Comparison of ENCODE assay signal across 8 cellular contexts in the genomic region with DNA sequence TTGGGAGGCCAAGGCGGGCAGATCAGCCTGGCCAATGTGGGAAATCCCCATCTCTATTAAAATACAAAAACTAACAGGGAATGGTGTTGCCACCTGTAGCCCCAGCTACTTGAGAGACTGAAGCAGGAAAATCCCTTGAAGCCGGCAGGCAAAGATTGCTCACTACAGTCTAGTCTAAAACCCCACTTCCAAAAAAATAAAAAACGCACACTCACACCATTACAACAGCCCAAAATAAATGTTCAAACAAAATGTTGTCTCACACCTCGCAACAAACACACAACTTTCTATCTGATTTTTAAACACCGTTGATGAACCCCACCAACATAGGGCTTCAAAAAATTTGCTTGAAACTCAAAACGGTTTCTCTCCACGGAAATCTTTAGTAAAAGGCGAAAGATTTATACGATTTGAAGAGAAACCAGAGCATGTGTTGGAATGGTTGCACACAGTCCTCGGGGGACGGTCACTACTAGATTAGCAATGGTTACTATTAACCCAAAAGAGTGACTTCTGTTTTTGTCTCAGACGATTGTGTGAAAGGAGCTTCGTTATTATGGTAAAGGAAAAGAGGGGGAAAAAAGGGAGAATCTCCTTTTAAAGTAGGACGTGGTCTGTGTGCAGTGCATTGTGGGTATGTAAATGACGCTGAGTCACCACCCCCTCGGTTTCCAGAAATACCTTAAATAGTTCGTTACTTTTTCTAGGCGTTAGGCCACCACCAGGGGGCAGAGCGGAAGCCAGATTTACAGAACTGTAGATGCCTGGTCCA. TPM values are rescaled to one million over a fixed set of nuclear protein-coding genes. Genes with fewer than 3 reads are reported as not detected.
DNase-seq lines count a peak whose midpoint lies in the region; ATAC-seq and TF ChIP-seq lines count a peak whose summit lies in the region.

A gene (minus strand): TSS at position 430 of the 772 bp plus-strand sequence.

- H3K27ac ChIP-seq in GM23248, result peak within 1 kb of the TSS; percentile 99
- peak within 1 kb of the TSS; percentile 96 for H3K27ac ChIP-seq in Karpas-422 (ENCODE audit: low read length)
- peak within 1 kb of the TSS; percentile 66 to 85 (median 82) for H3K27ac ChIP-seq in Peyer's patch

- H3K4me2 ChIP-seq in GM23248 (ENCODE audit: unreplicated experiment) (peak within 1 kb of the TSS; percentile 53), Karpas-422 (ENCODE audit: low read depth, low read length, poor library complexity, severe bottlenecking) (peak within 1 kb of the TSS; percentile 67)

- no peaks in the 10 kb centered on the region for H3K27me3 Mint-ChIP-seq in natural killer cell (ENCODE audit: low read depth in 2 of 2)

- H3K4me3 Mint-ChIP-seq in natural killer cell, result peak within 1 kb of the TSS; percentile 80

- no peaks in the 10 kb centered on the region for H3K27me3 ChIP-seq in GM23248 (replicated peaks; ENCODE audit: insufficient read depth)
- H3K27me3 ChIP-seq in Karpas-422 (ENCODE audit: low read length), result no peaks in the 10 kb centered on the region
- no peaks in the 10 kb centered on the region for H3K27me3 ChIP-seq in Peyer's patch

- no peaks in the 10 kb centered on the region for H3K79me2 ChIP-seq in GM23248 (ENCODE audit: insufficient read depth)
- H3K79me2 ChIP-seq in Karpas-422 (ENCODE audit: low read length), result no peaks in the 10 kb centered on the region

- H3K4me1 Mint-ChIP-seq in natural killer cell, result peaks cover 12 to 15% of the 10 kb centered on the region in 2 donors

- intact Hi-C loops in natural killer cell (cut with micrococcal nuclease), result loop anchor here (1.0 to 10.0 kb wide), 8 partner anchors 8 to 854 kb away; a partner anchor contains a TSS

- no peaks in the 10 kb centered on the region for H3K36me3 Mint-ChIP-seq in natural killer cell

- H3K27ac Mint-ChIP-seq in natural killer cell, result peak within 1 kb of the TSS; percentile 96

- in situ Hi-C loops in GM23248 (cut with MboI), result no loop called here

- peaks cover 24% of the 10 kb centered on the region for H3K4me1 ChIP-seq in GM23248 (ENCODE audit: insufficient read depth)
- peaks cover 27% of the 10 kb centered on the region for H3K4me1 ChIP-seq in Karpas-422 (ENCODE audit: low read length)
- H3K4me1 ChIP-seq in Peyer's patch, result peaks cover 0 to 10% (median 2%) of the 10 kb centered on the region in 4 donors

- H3K9me3 Mint-ChIP-seq in natural killer cell, result no peaks in the 10 kb centered on the region

- H3K9me3 ChIP-seq in GM23248 (ENCODE audit: low read depth), result no peaks in the 10 kb centered on the region
- no peaks in the 10 kb centered on the region for H3K9me3 ChIP-seq in Karpas-422 (ENCODE audit: low read length)
- H3K9me3 ChIP-seq in Peyer's patch, result no peaks in the 10 kb centered on the region

- H3K9me2 ChIP-seq in GM23248 (ENCODE audit: insufficient read depth), result no peaks in the 10 kb centered on the region
- H3K9me2 ChIP-seq in Karpas-422 (replicated peaks; ENCODE audit: insufficient read depth, low read length), result no peaks in the 10 kb centered on the region

- no peaks in the 10 kb centered on the region for H3K36me3 ChIP-seq in GM23248 (ENCODE audit: low read depth)
- H3K36me3 ChIP-seq in Karpas-422 (ENCODE audit: insufficient read depth, low read length), result no peaks in the 10 kb centered on the region
- H3K36me3 ChIP-seq in Peyer's patch, result no peaks in the 10 kb centered on the region

- WGBS in GM23248 (ENCODE audit: low coverage in 1 of 2, low lambda C conversion rate in 2 of 2, missing lambda C conversion rate in 2 of 2), 2 experiments, result 1 to 2% methylated on average over 19 of the region's 19 CpGs

- TF ChIP-seq CTCF in Peyer's patch (IDR thresholded peaks at IDR 0.05), result peak; percentile 86 to 96 (median 88)
- peak; percentile 82 for TF ChIP-seq CTCF in fibroblast of mammary gland (conservative IDR thresholded peaks at IDR 0.05; ENCODE audit: control insufficient read depth, insufficient read depth, low read depth, low read length)
- peak; percentile 78 for TF ChIP-seq CTCF in natural killer cell (IDR thresholded peaks at IDR 0.05)

- H3F3A ChIP-seq in GM23248 (ENCODE audit: insufficient read depth), result peaks cover 40% of the 10 kb centered on the region

- H3K4me3 ChIP-seq in GM23248 (peak within 1 kb of the TSS; percentile 55), Karpas-422 (ENCODE audit: low read length) (peak within 1 kb of the TSS; percentile 59), Peyer's patch (peak within 1 kb of the TSS; percentile 10 to 37 (median 24)), fibroblast of mammary gland (ENCODE audit: control insufficient read depth, low read depth, low read length) (no peak within 1 kb of the TSS)

- ATAC-seq in natural killer cell, result peak; percentile 73 to 89 (median 77)

- TF ChIP-seq POLR2A in Peyer's patch (IDR thresholded peaks at IDR 0.05), result peak; percentile 87 to 98

- H2AFZ ChIP-seq in GM23248 (peak within 1 kb of the TSS; percentile 94), Karpas-422 (ENCODE audit: low read length) (peak within 1 kb of the TSS; percentile 90)

- DNase-seq in Daoy (ENCODE audit: low read depth), result peak; percentile 95
- peak; percentile 97 for DNase-seq in GM23248
- DNase-seq in Karpas-422, result peak; percentile 98
- DNase-seq in Peyer's patch, result peak; percentile 91 to 99 (median 96)
- DNase-seq in activated T-helper 1 cell treated with Interleukin-2 at 50 U/mL for 16 hours (ENCODE audit: low read depth), result peak; percentile 83
- DNase-seq in fibroblast of mammary gland (ENCODE audit: low read depth), result peak; percentile 97
- peak; percentile 91 for DNase-seq in natural killer cell
- DNase-seq in stimulated activated naive CD4-positive, alpha-beta T cell (lab: John Stamatoyannopoulos, UW), result peak; percentile 80 to 93 (median 90)

- no peaks in the 10 kb centered on the region for H4K20me1 ChIP-seq in GM23248 (ENCODE audit: insufficient read depth)
- H4K20me1 ChIP-seq in Karpas-422 (ENCODE audit: insufficient read depth, low read depth, low read length), result no peaks in the 10 kb centered on the region

- H3K9ac ChIP-seq in GM23248 (peak within 1 kb of the TSS; percentile 88), Karpas-422 (ENCODE audit: low read length) (peak within 1 kb of the TSS; percentile 70)

RNA-seq across cellular contexts. Expression of the gene that starts here (rescaled TPM):
- total RNA-seq in Daoy (2014; rRNA removed; shearing (Covaris generic)), result not detected in 2 replicates
- total RNA-seq in GM23248 (2014; rRNA removed; shearing (Covaris generic)), result not detected in 2 replicates
- polyA plus RNA-seq in GM23248 (2016; fragmentation: Nextera tagmentation; extraction: Ambion mirVana), result not detected in 2 replicates
- total RNA-seq in Karpas-422 (2014; rRNA removed; shearing (Covaris generic); ENCODE audit: low replicate concordance), result not detected in 2 replicates
- not detected for total RNA-seq in Peyer's patch
- total RNA-seq in natural killer cell, result not detected

Comparison
In these comparisons a context has a peak if more than half of its experiments do, and no peak if none do; other contexts are left out.
1. Peak in DNase-seq in Daoy; RNA of the gene not detected or under 1 TPM.
2. Peak in DNase-seq, H3K4me3 ChIP-seq, H3K27ac ChIP-seq, H3K9ac ChIP-seq and H3K4me2 ChIP-seq in GM23248; RNA of the gene not detected or under 1 TPM.
3. Peak in DNase-seq, H3K4me3 ChIP-seq, H3K27ac ChIP-seq, H3K9ac ChIP-seq and H3K4me2 ChIP-seq in Karpas-422; RNA of the gene not detected or under 1 TPM.
4. Peak in DNase-seq, H3K4me3 ChIP-seq and H3K27ac ChIP-seq in Peyer's patch; RNA of the gene not detected or under 1 TPM.
5. Peak in DNase-seq and ATAC-seq in natural killer cell; RNA of the gene not detected or under 1 TPM.